ENCODE assay signal across 10 cellular contexts in the genomic region with DNA sequence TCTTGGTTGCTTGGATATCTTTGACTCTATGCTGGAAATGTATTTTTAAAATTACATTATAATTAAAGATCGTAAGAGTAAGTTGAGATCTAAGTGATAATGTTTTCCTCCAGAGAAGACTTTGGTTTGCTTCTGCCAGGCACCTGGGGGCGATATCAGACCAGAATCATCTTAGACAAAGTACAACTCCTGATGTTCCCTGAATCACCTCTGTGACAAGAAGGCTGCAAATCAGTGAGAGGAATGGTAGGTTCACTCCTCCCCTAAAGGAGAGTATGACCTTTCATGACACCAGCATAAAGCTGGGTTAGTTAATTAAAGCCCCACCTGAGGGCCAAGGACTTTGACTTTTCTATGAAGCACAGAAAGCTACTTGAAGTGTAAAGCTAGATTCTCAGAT.
DNase-seq lines count a peak whose midpoint lies in the region; ATAC-seq, FAIRE-seq and TF ChIP-seq lines count a peak whose summit lies in the region.
"Had no signal": no experiment of that assay in that cellular context is flagged by ENCODE, and none has a peak within 500 bp of the region (broad histone marks: within the 10 kb centered on the region; RNA-seq: fewer than 3 reads in every experiment).

No MANE protein-coding gene starts in this region.

- in situ Hi-C loops in Panc1 (cut with HindIII; ENCODE audit: low pct_unique_long_range_greater_than_20kb, low sequenced_read_pairs): no loop called here

- WGBS in small intestine, 3 donors: 14 to 41% (median 22%) methylated on average over 2 of the region's 2 CpGs

- CTCF ChIA-PET in Panc1 (lab: Charles Lee): no interaction called here

- H3K4me1 ChIP-seq in Panc1 (ENCODE audit: control insufficient read depth, insufficient read depth, low read length) (no peaks in the 10 kb centered on the region), foreskin keratinocyte (no peaks in the 10 kb centered on the region), small intestine (ENCODE audit: control insufficient read depth in 2 of 2, insufficient read depth in 1 of 2, low read depth in 1 of 2, low read length in 1 of 2) (no peaks in the 10 kb centered on the region), MM.1S (ENCODE audit: low read length) (no peaks in the 10 kb centered on the region)
- H3K4me1 ChIP-seq: BLaER1 had no signal

- H3K9ac ChIP-seq in MM.1S (ENCODE audit: low read length): no peak overlapping the region
- H3K9ac ChIP-seq: BLaER1 had no signal

- H3K27ac ChIP-seq in Panc1 (ENCODE audit: low read length) (no peak overlapping the region), foreskin keratinocyte (no peak overlapping the region), small intestine (ENCODE audit: low read depth in 1 of 2, low read length in 1 of 2) (peak overlapping the region in 1 of 2 donors; percentile 45), MM.1S (ENCODE audit: low read length) (no peak overlapping the region)
- H3K27ac ChIP-seq: BLaER1 had no signal

- intact Hi-C loops in Panc1 (cut with micrococcal nuclease; ENCODE audit: unreplicated experiment): loop anchor here (10.0 kb wide), 1 partner anchor 189 kb away; no protein-coding TSS in a partner anchor

- H2AFZ ChIP-seq in MM.1S (ENCODE audit: low read length): no peak overlapping the region

- H3K4me3 ChIP-seq in Panc1 (ENCODE audit: low read depth in 2 of 2, low read length in 2 of 2): no peak overlapping the region
- H3K4me3 ChIP-seq in small intestine (ENCODE audit: low read depth in 1 of 2, low read length in 2 of 2): no peak overlapping the region
- no peak overlapping the region for H3K4me3 ChIP-seq in MM.1S (ENCODE audit: low read length)
- H3K4me3 ChIP-seq: BLaER1 had no signal

- POLR2A ChIA-PET in Panc1 (lab: Charles Lee): no interaction called here

- H3K27me3 ChIP-seq in Panc1 (ENCODE audit: control insufficient read depth, insufficient read depth, low read length) (no peaks in the 10 kb centered on the region), foreskin keratinocyte (no peaks in the 10 kb centered on the region), small intestine (ENCODE audit: control insufficient read depth in 2 of 2, insufficient read depth in 2 of 2, low read length in 2 of 2) (no peaks in the 10 kb centered on the region), MM.1S (replicated peaks; ENCODE audit: insufficient read depth, low read length) (no peaks in the 10 kb centered on the region)
- H3K27me3 ChIP-seq: BLaER1 had no signal

- H4K20me1 ChIP-seq in MM.1S (ENCODE audit: insufficient read depth, low read length): no peaks in the 10 kb centered on the region
- H4K20me1 ChIP-seq: BLaER1 had no signal

- DNase-seq in NCI-H345 (lab: John Stamatoyannopoulos, UW) (peak; percentile 11), NCI-H345 treated with DMSO at 0.1 percent for 48 hours (lab: John Stamatoyannopoulos, UW; ENCODE audit: unreplicated experiment) (no peak), Panc1 (ENCODE audit: low read depth, low spot score) (no peak), foreskin keratinocyte (peak in 1 of 2 donors; percentile 15), small intestine (peak; percentile 33), SIG-M5 treated with dmso at 0.1 percent for 504 hours (lab: John Stamatoyannopoulos, UW; ENCODE audit: unreplicated experiment) (no peak), MM.1S (no peak), superior temporal gyrus (ENCODE audit: extremely low spot score) (no peak)
- DNase-seq: NCI-H187 treated with DMSO at 0.1 percent for 48 hours had no signal

- H3K36me3 ChIP-seq in Panc1 (ENCODE audit: control insufficient read depth, insufficient read depth, low read length) (no peaks in the 10 kb centered on the region), small intestine (ENCODE audit: control insufficient read depth in 2 of 2, insufficient read depth in 2 of 2, low read length in 2 of 2) (no peaks in the 10 kb centered on the region), MM.1S (replicated peaks; ENCODE audit: insufficient read depth, low read length) (no peaks in the 10 kb centered on the region)
- H3K36me3 ChIP-seq: BLaER1 had no signal

- TF ChIP-seq CTCF in Panc1 (IDR thresholded peaks at IDR 0.05) (peak; percentile 21; the same call in 1 of the 2 replicates), foreskin keratinocyte (conservative IDR thresholded peaks at IDR 0.05) (peak; percentile 45), MM.1S (IDR thresholded peaks at IDR 0.05; ENCODE audit: low read length) (no peak)

- H3K4me2 ChIP-seq in MM.1S (ENCODE audit: low read depth, low read length): no peak overlapping the region
- H3K4me2 ChIP-seq: BLaER1 had no signal

- no TSS peak for BruUV-seq in Panc1 (replicated peaks; lab: Mats Ljungman, UMichigan)

- no peaks in the 10 kb centered on the region for H3K79me2 ChIP-seq in MM.1S (ENCODE audit: low read length)

- ATAC-seq in Panc1 (no peak), foreskin keratinocyte (no peak)

- FAIRE-seq in small intestine (lab: Jason Lieb, UNC): no peak

- H3K9me2 ChIP-seq in MM.1S (replicated peaks; ENCODE audit: insufficient read depth, low read length): no peaks in the 10 kb centered on the region

- H3F3A ChIP-seq in MM.1S (ENCODE audit: insufficient read depth, low read length): no peaks in the 10 kb centered on the region

- H3K9me3 ChIP-seq in Panc1 (ENCODE audit: control insufficient read depth, insufficient read depth, low read depth, low read length) (no peaks in the 10 kb centered on the region), small intestine (ENCODE audit: control insufficient read depth, low read depth) (no peaks in the 10 kb centered on the region), MM.1S (replicated peaks; ENCODE audit: insufficient read depth, low read length) (no peaks in the 10 kb centered on the region)
- H3K9me3 ChIP-seq: BLaER1 had no signal

Comparison
In these comparisons a context has a peak if more than half of its experiments do, and no peak if none do; other contexts are left out.
1. DNase-seq: peak in NCI-H345 (single experiment) and small intestine (single experiment); none in NCI-H345 treated with DMSO at 0.1 percent for 48 hours (single experiment), Panc1 (single experiment), SIG-M5 treated with dmso at 0.1 percent for 504 hours (single experiment), MM.1S (single experiment) and superior temporal gyrus (single experiment).